Comparison of ENCODE assay signal across 8 cellular contexts in the genomic region with DNA sequence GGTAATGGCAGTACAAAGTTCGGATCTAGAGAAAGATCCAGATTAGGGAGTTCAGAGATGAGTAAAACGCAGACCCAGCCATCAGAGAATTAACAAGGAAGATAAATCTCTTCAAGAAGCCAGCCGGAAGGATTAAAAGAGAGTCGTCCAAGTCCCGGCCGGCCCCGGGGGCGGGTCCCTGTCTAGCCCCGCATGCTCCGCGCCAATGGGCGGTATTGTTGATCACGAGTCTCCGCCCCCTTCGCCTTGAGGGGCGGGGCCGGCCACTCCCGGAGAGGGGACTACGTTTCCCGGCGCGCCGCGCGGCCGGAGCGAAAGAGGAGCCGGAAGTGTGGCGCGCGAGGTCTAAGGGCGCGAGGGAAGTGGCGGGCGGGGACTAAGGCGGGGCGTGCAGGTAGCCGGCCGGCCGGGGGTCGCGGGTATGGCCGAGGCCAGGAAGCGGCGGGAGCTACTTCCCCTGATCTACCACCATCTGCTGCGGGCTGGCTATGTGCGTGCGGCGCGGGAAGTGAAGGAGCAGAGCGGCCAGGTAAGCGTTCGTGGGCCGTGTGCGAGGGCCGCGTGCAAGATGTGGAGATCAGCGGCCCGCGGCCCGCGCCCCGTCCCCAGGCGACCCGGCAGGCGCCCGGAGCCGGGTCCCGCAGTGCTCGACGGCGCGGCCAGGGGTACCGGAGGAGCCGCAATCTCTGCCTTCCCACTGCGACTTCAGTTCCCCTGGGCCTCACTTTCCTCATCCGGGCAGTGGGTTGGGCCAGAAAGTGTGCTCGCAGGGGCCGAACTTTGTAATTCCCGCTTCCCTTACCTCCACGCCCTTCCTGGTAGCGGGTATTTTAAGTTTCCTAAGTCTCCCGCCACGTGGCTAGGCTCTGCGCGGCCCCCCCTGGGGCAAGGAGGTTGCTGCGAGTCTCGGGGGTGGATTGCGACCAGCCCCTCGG. TPM values are rescaled to one million over a fixed set of nuclear protein-coding genes. Genes with fewer than 3 reads are reported as not detected.
DNase-seq lines count a peak whose midpoint lies in the region; ATAC-seq and TF ChIP-seq lines count a peak whose summit lies in the region.

A gene with protein sequence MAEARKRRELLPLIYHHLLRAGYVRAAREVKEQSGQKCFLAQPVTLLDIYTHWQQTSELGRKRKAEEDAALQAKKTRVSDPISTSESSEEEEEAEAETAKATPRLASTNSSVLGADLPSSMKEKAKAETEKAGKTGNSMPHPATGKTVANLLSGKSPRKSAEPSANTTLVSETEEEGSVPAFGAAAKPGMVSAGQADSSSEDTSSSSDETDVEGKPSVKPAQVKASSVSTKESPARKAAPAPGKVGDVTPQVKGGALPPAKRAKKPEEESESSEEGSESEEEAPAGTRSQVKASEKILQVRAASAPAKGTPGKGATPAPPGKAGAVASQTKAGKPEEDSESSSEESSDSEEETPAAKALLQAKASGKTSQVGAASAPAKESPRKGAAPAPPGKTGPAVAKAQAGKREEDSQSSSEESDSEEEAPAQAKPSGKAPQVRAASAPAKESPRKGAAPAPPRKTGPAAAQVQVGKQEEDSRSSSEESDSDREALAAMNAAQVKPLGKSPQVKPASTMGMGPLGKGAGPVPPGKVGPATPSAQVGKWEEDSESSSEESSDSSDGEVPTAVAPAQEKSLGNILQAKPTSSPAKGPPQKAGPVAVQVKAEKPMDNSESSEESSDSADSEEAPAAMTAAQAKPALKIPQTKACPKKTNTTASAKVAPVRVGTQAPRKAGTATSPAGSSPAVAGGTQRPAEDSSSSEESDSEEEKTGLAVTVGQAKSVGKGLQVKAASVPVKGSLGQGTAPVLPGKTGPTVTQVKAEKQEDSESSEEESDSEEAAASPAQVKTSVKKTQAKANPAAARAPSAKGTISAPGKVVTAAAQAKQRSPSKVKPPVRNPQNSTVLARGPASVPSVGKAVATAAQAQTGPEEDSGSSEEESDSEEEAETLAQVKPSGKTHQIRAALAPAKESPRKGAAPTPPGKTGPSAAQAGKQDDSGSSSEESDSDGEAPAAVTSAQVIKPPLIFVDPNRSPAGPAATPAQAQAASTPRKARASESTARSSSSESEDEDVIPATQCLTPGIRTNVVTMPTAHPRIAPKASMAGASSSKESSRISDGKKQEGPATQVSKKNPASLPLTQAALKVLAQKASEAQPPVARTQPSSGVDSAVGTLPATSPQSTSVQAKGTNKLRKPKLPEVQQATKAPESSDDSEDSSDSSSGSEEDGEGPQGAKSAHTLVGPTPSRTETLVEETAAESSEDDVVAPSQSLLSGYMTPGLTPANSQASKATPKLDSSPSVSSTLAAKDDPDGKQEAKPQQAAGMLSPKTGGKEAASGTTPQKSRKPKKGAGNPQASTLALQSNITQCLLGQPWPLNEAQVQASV (N-terminal part only) (plus strand): TSS at position 372 of the 935 bp plus-strand sequence. CDS start 50 bp downstream, at position 422.

- peaks cover 0 to 25% (median 16%) of the 10 kb centered on the region in 9 donors for H3K4me1 ChIP-seq in heart right ventricle

- intact Hi-C loops in T-helper 1 cell treated with Interleukin-12 subunit alpha and Interleukin-12 subunit beta and Interleukin-4 antibody, amounts not matched to agents 30 ng/mL and 1 ng/mL, for 36 hours (cut with micrococcal nuclease), result loop anchor here (1.0 to 10.0 kb wide), 16 partner anchors 55 to 1414 kb away; a partner anchor contains a TSS
- intact Hi-C loops in heart right ventricle (cut with DNase I), result loop anchor here in 5 of 10 donors (5.0 to 10.0 kb wide), 5 partner anchors 77 to 333 kb away; a partner anchor contains a TSS

- peak within 1 kb of the TSS; percentile 89 for H3K27ac Mint-ChIP-seq in progenitor cell of endocrine pancreas

- DNase-seq in GM13976 (ENCODE audit: low spot score), result peak; percentile 97
- peak; percentile 84 for DNase-seq in NCI-H146 treated with DMSO at 0.1 percent for 48 hours (lab: John Stamatoyannopoulos, UW; ENCODE audit: unreplicated experiment)
- DNase-seq in amniotic epithelial cell (ENCODE audit: low read depth), result peak; percentile 92
- peak; percentile 96 to 98 for DNase-seq in heart right ventricle
- DNase-seq in progenitor cell of endocrine pancreas (ENCODE audit: low spot score, unreplicated experiment), result peak; percentile 96
- DNase-seq in ureter (ENCODE audit: low spot score), result peak; percentile 97

- peaks cover 0 to 29% (median 12%) of the 10 kb centered on the region in 9 donors for H3K36me3 ChIP-seq in heart right ventricle

- peak within 1 kb of the TSS in 9 of 10 donors; percentile 49 to 87 (median 62) for H3K27ac ChIP-seq in heart right ventricle

- no peaks in the 10 kb centered on the region for H3K9me3 Mint-ChIP-seq in progenitor cell of endocrine pancreas (ENCODE audit: low read depth)

- peaks cover 8% of the 10 kb centered on the region for H3K36me3 Mint-ChIP-seq in progenitor cell of endocrine pancreas (ENCODE audit: insufficient read depth)

- H3K4me3 Mint-ChIP-seq in progenitor cell of endocrine pancreas (ENCODE audit: low read depth), result peak within 1 kb of the TSS; percentile 87

- H3K4me1 Mint-ChIP-seq in progenitor cell of endocrine pancreas (ENCODE audit: low read depth), result peaks cover 17% of the 10 kb centered on the region

- no peaks in the 10 kb centered on the region for H3K9me3 ChIP-seq in heart right ventricle

- H3K4me3 ChIP-seq in heart right ventricle, result peak within 1 kb of the TSS; percentile 72 to 99 (median 92)

- WGBS in heart right ventricle, 2 donors, result 0 to 1% methylated on average over 90 of the region's 90 CpGs

- H3K27me3 ChIP-seq in heart right ventricle, result no peaks in the 10 kb centered on the region

- TF ChIP-seq CTCF in GM13976 (IDR thresholded peaks at IDR 0.05; ENCODE audit: borderline replicate concordance, control extremely low read depth, extremely low read depth, insufficient read depth, missing control alignments) (no peak), heart right ventricle (IDR thresholded peaks at IDR 0.05) (no peak), progenitor cell of endocrine pancreas (IDR thresholded peaks at IDR 0.05; ENCODE audit: unreplicated experiment) (no peak)

- ATAC-seq in HG02870 (IDR thresholded peaks at IDR 0.05; ENCODE audit: unreplicated experiment), result peak; percentile 79
- peak; percentile 97 to 100 (median 99) for ATAC-seq in heart right ventricle

- in situ Hi-C loops in GM13976 (cut with MboI; ENCODE audit: low sequenced_read_pairs, unreplicated experiment), result no loop called here

- H3K27me3 Mint-ChIP-seq in progenitor cell of endocrine pancreas, result peaks cover 12% of the 10 kb centered on the region

RNA-seq across cellular contexts. Expression of the gene that starts here (rescaled TPM):
- 63.2 and 64.0 TPM in 2 replicates for total RNA-seq in T-helper 1 cell treated with Interleukin-12 subunit alpha and Interleukin-12 subunit beta and Interleukin-4 antibody, amounts not matched to agents 30 ng/mL and 1 ng/mL, for 36 hours
- total RNA-seq in heart right ventricle, result 10 to 100 TPM; 12.4 to 21.3 (median 14.3) TPM
- polyA plus RNA-seq in heart right ventricle, result 10 to 100 TPM; 12.6 to 14.1 TPM
- total RNA-seq in progenitor cell of endocrine pancreas, result 58.9 and 66.7 TPM in 2 replicates
- 39.3 TPM for total RNA-seq in ureter

Comparison
In these comparisons a context has a peak if more than half of its experiments do, and no peak if none do; other contexts are left out.
1. Peak in every context shown above with its lines: DNase-seq, ATAC-seq, H3K4me3 ChIP-seq and H3K27ac ChIP-seq.